14 cellular contexts compared by ENCODE assay signal in the genomic region with DNA sequence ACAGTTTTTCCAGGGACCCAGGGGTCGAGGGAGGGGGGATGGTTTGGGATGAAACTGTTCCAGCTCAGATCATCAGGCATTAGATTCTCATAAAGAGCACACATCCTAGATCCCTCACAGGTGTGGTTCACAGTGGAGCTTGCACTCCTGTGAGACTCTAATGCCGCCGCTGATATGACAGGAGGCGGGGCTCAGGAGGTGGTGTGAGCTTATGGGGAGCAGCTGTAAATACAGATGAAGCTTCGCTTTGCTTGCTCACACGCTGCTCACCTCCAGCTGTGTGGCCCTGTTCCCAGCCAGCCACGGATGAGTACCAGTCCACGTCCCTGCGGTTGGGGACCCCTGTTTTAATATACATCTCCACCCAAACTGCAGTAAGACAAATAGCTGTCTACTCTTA.
"Had no signal": no experiment of that assay in that cellular context is flagged by ENCODE, and none has a peak within 500 bp of the region (broad histone marks: within the 10 kb centered on the region; RNA-seq: fewer than 3 reads in every experiment).

No MANE protein-coding gene starts in this region.

- H3K4me1 ChIP-seq: breast epithelium had no signal

- H3K36me3 ChIP-seq: breast epithelium, gastroesophageal sphincter, tibial nerve had no signal

- H3K4me3 ChIP-seq: breast epithelium, gastroesophageal sphincter, skin epidermis, tibial nerve had no signal

- H3K9me3 ChIP-seq: breast epithelium, gastroesophageal sphincter, tibial nerve had no signal

- DNase-seq: activated CD4-positive, alpha-beta memory T cell treated with anti-CD3 and anti-CD28 coated beads, Interleukin-2, amount 10 ng/mL, durations not matched to agents 7 days and 5 days; activated CD8-positive, alpha-beta memory T cell treated with anti-CD3 and anti-CD28 coated beads, Interleukin-2, amount 50 U/mL, for 4 hours; activated naive CD8-positive, alpha-beta T cell treated with anti-CD3 and anti-CD28 coated beads, Interleukin-2, amount 10 ng/mL, durations not matched to agents 7 days and 5 days; activated T-cell treated with anti-CD3 and anti-CD28 coated beads, Interleukin-2, amount 50 U/mL, for 72 hours; aorta; left ventricle myocardium superior; mesenchymal stem cell; retina; T-helper 9 cell had no signal

- H3K27me3 ChIP-seq: breast epithelium, gastroesophageal sphincter, tibial nerve had no signal

- ATAC-seq: activated T-cell treated with anti-CD3 and anti-CD28 coated beads, Interleukin-2, amount 50 U/mL, for 72 hours; gastroesophageal sphincter; left ventricle myocardium superior had no signal

- H3K27ac ChIP-seq: breast epithelium, gastroesophageal sphincter, parathyroid adenoma, skin epidermis, tibial nerve had no signal
